Comparison of ENCODE assay signal across 22 cellular contexts in genomic region chr21:45545236-45545570, GRCh38. TPM values are rescaled to one million over a fixed set of nuclear protein-coding genes. Genes with fewer than 3 reads are reported as not detected.
DNase-seq lines count a peak whose midpoint lies in the region; ATAC-seq and TF ChIP-seq lines count a peak whose summit lies in the region.
"Had no signal": no experiment of that assay in that cellular context is flagged by ENCODE, and none has a peak within 500 bp of the region (broad histone marks: within the 10 kb centered on the region; RNA-seq: fewer than 3 reads in every experiment).

No MANE protein-coding gene starts in this region.

- H3K9me3 ChIP-seq in T-helper 17 cell (ENCODE audit: control insufficient read depth, low read length, poor library complexity, severe bottlenecking) (no peaks in the 10 kb centered on the region), trophoblast cell (ENCODE audit: insufficient read depth, low read depth, low read length) (no peaks in the 10 kb centered on the region)
- H3K9me3 ChIP-seq: HAP-1, Peyer's patch had no signal

- H2AFZ ChIP-seq in trophoblast cell (ENCODE audit: insufficient read depth, low read length, poor library complexity), result no peak overlapping the region

- peaks cover 20% of the 10 kb centered on the region for H3K4me1 Mint-ChIP-seq in T-helper 17 cell
- peaks cover 8% of the 10 kb centered on the region for H3K4me1 Mint-ChIP-seq in activated T-helper 17 cell treated with anti-CD3 and anti-CD28 coated beads, Interleukin-2, amount 50 U/mL, for 72 hours
- peaks cover 41% of the 10 kb centered on the region for H3K4me1 Mint-ChIP-seq in mesothelial cell of epicardium

- H3K4me2 ChIP-seq in trophoblast cell (ENCODE audit: low read length), result no peak overlapping the region

- no peaks in the 10 kb centered on the region for H3K9me3 Mint-ChIP-seq in activated T-helper 17 cell treated with anti-CD3 and anti-CD28 coated beads, Interleukin-2, amount 50 U/mL, for 72 hours
- no peaks in the 10 kb centered on the region for H3K9me3 Mint-ChIP-seq in mesothelial cell of epicardium
- H3K9me3 Mint-ChIP-seq: CD14-positive monocyte, IgD-negative memory B cell had no signal

- H3K27ac Mint-ChIP-seq in T-helper 17 cell (no peak overlapping the region), mesothelial cell of epicardium (peak overlapping the region; percentile 3)
- H3K27ac Mint-ChIP-seq in activated T-helper 17 cell treated with anti-CD3 and anti-CD28 coated beads, Interleukin-2, amount 50 U/mL, for 72 hours, result peak overlapping the region; percentile 45
- H3K27ac Mint-ChIP-seq: IgD-negative memory B cell had no signal

- H2AK5ac ChIP-seq in trophoblast cell (ENCODE audit: low read length), result no peak overlapping the region

- DNase-seq in T-helper 17 cell (no peak), mesothelial cell of epicardium (ENCODE audit: low spot score in 2 of 2, unreplicated experiment in 2 of 2) (no peak), trophoblast cell (no peak), DMS153 (lab: John Stamatoyannopoulos, UW) (no peak), activated gamma-delta T cell (lab: John Stamatoyannopoulos, UW) (no peak), NK-92 (lab: John Stamatoyannopoulos, UW; ENCODE audit: unreplicated experiment) (no peak)
- DNase-seq: ACHN; AML-193; COR-L47; GDM1; Karpas-422; NCI-H1092; NCI-H146; NCI-H2029 treated with DMSO at 0.1 percent for 48 hours; NK-92 treated with Interleukin-12 subunit alpha and Interleukin-12 subunit beta, amount 100 ng/mL, for 24 hours had no signal

- no peaks in the 10 kb centered on the region for H3K27me3 Mint-ChIP-seq in T-helper 17 cell
- H3K27me3 Mint-ChIP-seq in activated T-helper 17 cell treated with anti-CD3 and anti-CD28 coated beads, Interleukin-2, amount 50 U/mL, for 72 hours, result no peaks in the 10 kb centered on the region
- H3K27me3 Mint-ChIP-seq in mesothelial cell of epicardium (ENCODE audit: low read depth), result no peaks in the 10 kb centered on the region
- H3K27me3 Mint-ChIP-seq: IgD-negative memory B cell had no signal

- no peaks in the 10 kb centered on the region for H3K27me3 ChIP-seq in trophoblast cell (ENCODE audit: insufficient read depth, low read length)
- H3K27me3 ChIP-seq: Peyer's patch had no signal

- no peak overlapping the region for H3K4me3 ChIP-seq in trophoblast cell (ENCODE audit: low read depth, low read length)
- H3K4me3 ChIP-seq: HAP-1, Peyer's patch had no signal

- H2BK5ac ChIP-seq in trophoblast cell (ENCODE audit: low read depth, low read length, poor library complexity), result no peak overlapping the region

- H3K4me3 Mint-ChIP-seq in T-helper 17 cell (peak overlapping the region; percentile 28), mesothelial cell of epicardium (no peak overlapping the region)
- H3K4me3 Mint-ChIP-seq in activated T-helper 17 cell treated with anti-CD3 and anti-CD28 coated beads, Interleukin-2, amount 50 U/mL, for 72 hours, result no peak overlapping the region
- H3K4me3 Mint-ChIP-seq: CD14-positive monocyte had no signal

- H2BK120ac ChIP-seq in trophoblast cell (ENCODE audit: insufficient read depth, low read length, poor library complexity), result no peak overlapping the region

- H3K36me3 Mint-ChIP-seq in T-helper 17 cell (ENCODE audit: low read depth) (no peaks in the 10 kb centered on the region), mesothelial cell of epicardium (no peaks in the 10 kb centered on the region)
- peaks cover 8% of the 10 kb centered on the region for H3K36me3 Mint-ChIP-seq in activated T-helper 17 cell treated with anti-CD3 and anti-CD28 coated beads, Interleukin-2, amount 50 U/mL, for 72 hours (ENCODE audit: low read depth)
- H3K36me3 Mint-ChIP-seq: CD14-positive monocyte, IgD-negative memory B cell had no signal

- H4K12ac ChIP-seq in trophoblast cell (ENCODE audit: low read depth, low read length), result no peak overlapping the region

- H3K79me1 ChIP-seq in trophoblast cell (ENCODE audit: low read length), result peaks cover 28% of the 10 kb centered on the region

- H3K18ac ChIP-seq in trophoblast cell (ENCODE audit: low read length), result no peak overlapping the region

- H3K4me1 ChIP-seq in trophoblast cell (ENCODE audit: control insufficient read depth in 1 of 2, insufficient read depth in 2 of 2, low read length in 2 of 2), result peaks cover 15 to 31% of the 10 kb centered on the region in 2 experiments
- H3K4me1 ChIP-seq: HAP-1 had no signal

- no peak overlapping the region for H4K8ac ChIP-seq in trophoblast cell (ENCODE audit: low read depth, low read length)

- H3K23ac ChIP-seq in trophoblast cell (ENCODE audit: low read length), result no peak overlapping the region

- no CpG with 5 or more reads among the region's 6 CpGs for WGBS in trophoblast cell (ENCODE audit: extremely low coverage, insufficient coverage, insufficient read length)

- no peak overlapping the region for H3K4ac ChIP-seq in trophoblast cell (ENCODE audit: low read depth, low read length)

- no peak overlapping the region for H2BK12ac ChIP-seq in trophoblast cell (ENCODE audit: low read length)

- H3K9ac ChIP-seq in trophoblast cell (ENCODE audit: low read length), result no peak overlapping the region

- no peak for ATAC-seq in T-helper 17 cell
- ATAC-seq in activated T-helper 17 cell treated with anti-CD3 and anti-CD28 coated beads, Interleukin-2, amount 50 U/mL, for 72 hours (replicated peaks), result no peak
- ATAC-seq in HG03097 (IDR thresholded peaks at IDR 0.05; ENCODE audit: low FRiP score, unreplicated experiment), result no peak
- ATAC-seq: Right ventricle myocardium inferior had no signal

- H3K79me2 ChIP-seq in trophoblast cell (ENCODE audit: control insufficient read depth, insufficient read depth, low read length, poor library complexity), result peaks cover 2% of the 10 kb centered on the region

- TF ChIP-seq CTCF in mesothelial cell of epicardium (IDR thresholded peaks at IDR 0.05; ENCODE audit: unreplicated experiment), result no peak

- no peak overlapping the region for H3K27ac ChIP-seq in trophoblast cell (ENCODE audit: low read depth, low read length)
- H3K27ac ChIP-seq: Peyer's patch had no signal

- H3K36me3 ChIP-seq in trophoblast cell (ENCODE audit: control insufficient read depth in 1 of 2, insufficient read depth in 2 of 2, low read length in 2 of 2), result no peaks in the 10 kb centered on the region
- H3K36me3 ChIP-seq: Peyer's patch had no signal

- no peak overlapping the region for H3K14ac ChIP-seq in trophoblast cell (ENCODE audit: low read length)

- H4K91ac ChIP-seq in trophoblast cell (ENCODE audit: low read depth, low read length), result peak overlapping the region; percentile 84

RNA-seq across cellular contexts. Expression of gene SLC19A1, which starts 3.0 kb away (rescaled TPM):
- 10 to 100 TPM; 10.8 to 13.7 TPM for total RNA-seq in T-helper 17 cell
- 10 to 100 TPM; 41.4 to 82.2 TPM for total RNA-seq in activated T-helper 17 cell treated with anti-CD3 and anti-CD28 coated beads, Interleukin-2, amount 50 U/mL, for 72 hours
- total RNA-seq in mesothelial cell of epicardium, result 32.6 to 36.8 TPM (median 33.0 TPM) in 3 replicates
- 124 and 145 TPM in 2 replicates for polyA plus RNA-seq in trophoblast cell (2013)
